In genomic region chr7:48035301-48035966, GRCh38 we compare ENCODE assay signal across 8 cellular contexts. TPM values are rescaled to one million over a fixed set of nuclear protein-coding genes. Genes with fewer than 3 reads are reported as not detected.
DNase-seq lines count a peak whose midpoint lies in the region; ATAC-seq and TF ChIP-seq lines count a peak whose summit lies in the region.

Gene C7orf57, plus strand, starts transcription at chr7:48035543. Its CDS starts 766 bp downstream, at chr7:48036309.

- CTCF ChIA-PET in CD8-positive, alpha-beta memory T cell (lab: Charles Lee): interaction anchor here (1.0 to 6.2 kb wide), 4 partner anchors 47 to 73 kb away, joined by 4 to 35 read pairs (median 4); no protein-coding TSS in a partner anchor

- H3K27ac ChIP-seq in CD8-positive, alpha-beta memory T cell (ENCODE audit: low read depth, low read length): peak within 1 kb of the TSS; percentile 39
- H3K27ac ChIP-seq in OCI-LY1 (ENCODE audit: low read depth, low read length, poor library complexity, severe bottlenecking): no peak within 1 kb of the TSS

- peak within 1 kb of the TSS; percentile 82 to 94 (median 89) for H3K4me3 Mint-ChIP-seq in CD8-positive, alpha-beta memory T cell
- peak within 1 kb of the TSS; percentile 86 for H3K4me3 Mint-ChIP-seq in activated T-helper 17 cell treated with anti-CD3 and anti-CD28 coated beads, Interleukin-2, amount 50 U/mL, for 72 hours
- peak within 1 kb of the TSS; percentile 74 to 91 (median 86) for H3K4me3 Mint-ChIP-seq in naive thymus-derived CD8-positive, alpha-beta T cell

- H3K27me3 ChIP-seq in CD8-positive, alpha-beta memory T cell (ENCODE audit: insufficient read depth, low read length, poor library complexity, severe bottlenecking): peaks cover 8% of the 10 kb centered on the region
- H3K27me3 ChIP-seq in OCI-LY1 (ENCODE audit: insufficient read depth, low read length): no peaks in the 10 kb centered on the region

- H3K36me3 ChIP-seq in CD8-positive, alpha-beta memory T cell (ENCODE audit: insufficient read depth, low read length): no peaks in the 10 kb centered on the region
- no peaks in the 10 kb centered on the region for H3K36me3 ChIP-seq in OCI-LY1 (ENCODE audit: insufficient read depth, low read length)

- H3F3A ChIP-seq in OCI-LY1 (ENCODE audit: insufficient read depth, low read length): no peaks in the 10 kb centered on the region

- peaks cover 0 to 2% (median 0%) of the 10 kb centered on the region in 5 donors for H3K9me3 Mint-ChIP-seq in CD8-positive, alpha-beta memory T cell
- no peaks in the 10 kb centered on the region for H3K9me3 Mint-ChIP-seq in activated T-helper 17 cell treated with anti-CD3 and anti-CD28 coated beads, Interleukin-2, amount 50 U/mL, for 72 hours
- H3K9me3 Mint-ChIP-seq in naive thymus-derived CD8-positive, alpha-beta T cell: no peaks in the 10 kb centered on the region

- POLR2A ChIA-PET in CD8-positive, alpha-beta memory T cell (lab: Charles Lee): no interaction called here
- POLR2A ChIA-PET in naive thymus-derived CD8-positive, alpha-beta T cell (lab: Charles Lee): interaction anchor here (2.3 kb wide), 1 partner anchor 54 kb away, joined by 6 read pairs; the partner anchor contains the start of gene UPP1

- H3K4me3 ChIP-seq in CD8-positive, alpha-beta memory T cell (ENCODE audit: low read length): peak within 1 kb of the TSS; percentile 67
- H3K4me3 ChIP-seq in OCI-LY1 (ENCODE audit: low read depth, low read length, poor library complexity, severe bottlenecking) (peak within 1 kb of the TSS; percentile 62), fibroblast of pulmonary artery (replicated peaks; ENCODE audit: low read depth, low read length) (peak within 1 kb of the TSS; percentile 56)

- TF ChIP-seq CTCF in OCI-LY1 (IDR thresholded peaks at IDR 0.05; ENCODE audit: low read length): peak; percentile 17; the same call in 1 of the 2 replicates
- TF ChIP-seq CTCF in fibroblast of pulmonary artery (IDR thresholded peaks at IDR 0.05; ENCODE audit: low read length, missing control alignments): no peak

- H3K9me2 ChIP-seq in OCI-LY1 (ENCODE audit: low read depth, low read length): no peaks in the 10 kb centered on the region

- peaks cover 12 to 22% of the 10 kb centered on the region in 2 donors for H3K27me3 Mint-ChIP-seq in CD8-positive, alpha-beta memory T cell
- H3K27me3 Mint-ChIP-seq in activated T-helper 17 cell treated with anti-CD3 and anti-CD28 coated beads, Interleukin-2, amount 50 U/mL, for 72 hours: peaks cover 22% of the 10 kb centered on the region
- H3K27me3 Mint-ChIP-seq in naive thymus-derived CD8-positive, alpha-beta T cell: peaks cover 7 to 35% (median 18%) of the 10 kb centered on the region in 5 donors

- no peak within 1 kb of the TSS for H2AFZ ChIP-seq in OCI-LY1 (ENCODE audit: low read length)

- ATAC-seq in GM19467 (IDR thresholded peaks at IDR 0.05; ENCODE audit: unreplicated experiment) (peak; percentile 100), HG03571 (IDR thresholded peaks at IDR 0.05; ENCODE audit: unreplicated experiment) (peak; percentile 98)
- peak; percentile 100 for ATAC-seq in activated T-helper 17 cell treated with anti-CD3 and anti-CD28 coated beads, Interleukin-2, amount 50 U/mL, for 72 hours (replicated peaks)
- peak; percentile 94 to 95 for ATAC-seq in naive thymus-derived CD8-positive, alpha-beta T cell

- H4K20me1 ChIP-seq in OCI-LY1 (ENCODE audit: insufficient read depth, low read length): no peaks in the 10 kb centered on the region

- H3K9ac ChIP-seq in OCI-LY1 (ENCODE audit: low read length): no peak within 1 kb of the TSS

- peak within 1 kb of the TSS; percentile 72 to 97 (median 92) for H3K27ac Mint-ChIP-seq in CD8-positive, alpha-beta memory T cell
- H3K27ac Mint-ChIP-seq in activated T-helper 17 cell treated with anti-CD3 and anti-CD28 coated beads, Interleukin-2, amount 50 U/mL, for 72 hours: peak within 1 kb of the TSS; percentile 71
- peak within 1 kb of the TSS in 7 of 10 donors; percentile 65 to 94 (median 89) for H3K27ac Mint-ChIP-seq in naive thymus-derived CD8-positive, alpha-beta T cell

- peaks cover 10% of the 10 kb centered on the region for H3K4me1 ChIP-seq in CD8-positive, alpha-beta memory T cell (ENCODE audit: insufficient read depth, low read length)
- peaks cover 15% of the 10 kb centered on the region for H3K4me1 ChIP-seq in OCI-LY1 (ENCODE audit: insufficient read depth, low read length, severe bottlenecking)

- peak; percentile 73 to 92 (median 86) for DNase-seq in CD8-positive, alpha-beta memory T cell
- DNase-seq in fibroblast of pulmonary artery (ENCODE audit: low read depth): peak; percentile 81
- peak; percentile 74 to 93 (median 86) for DNase-seq in naive thymus-derived CD8-positive, alpha-beta T cell
- DNase-seq in stimulated activated CD8-positive, alpha-beta memory T cell treated with anti-CD3 and anti-CD28 coated beads, Interleukin-7, amount 100 ng/mL, for 4 hours (ENCODE audit: low read depth in 2 of 2): peak; percentile 56 to 84

- H3K9me3 ChIP-seq in CD8-positive, alpha-beta memory T cell (ENCODE audit: low read length): no peaks in the 10 kb centered on the region
- H3K9me3 ChIP-seq in OCI-LY1 (ENCODE audit: low read length): no peaks in the 10 kb centered on the region

- peak within 1 kb of the TSS; percentile 76 for H3K4me2 ChIP-seq in OCI-LY1 (ENCODE audit: low read length)

- no peaks in the 10 kb centered on the region for H3K79me2 ChIP-seq in OCI-LY1 (ENCODE audit: insufficient read depth, low read length)

- H3K36me3 Mint-ChIP-seq in CD8-positive, alpha-beta memory T cell: no peaks in the 10 kb centered on the region
- no peaks in the 10 kb centered on the region for H3K36me3 Mint-ChIP-seq in activated T-helper 17 cell treated with anti-CD3 and anti-CD28 coated beads, Interleukin-2, amount 50 U/mL, for 72 hours (ENCODE audit: low read depth)
- H3K36me3 Mint-ChIP-seq in naive thymus-derived CD8-positive, alpha-beta T cell: no peaks in the 10 kb centered on the region

- H3K4me1 Mint-ChIP-seq in CD8-positive, alpha-beta memory T cell: peaks cover 10 to 15% (median 14%) of the 10 kb centered on the region in 3 donors
- peaks cover 6% of the 10 kb centered on the region for H3K4me1 Mint-ChIP-seq in activated T-helper 17 cell treated with anti-CD3 and anti-CD28 coated beads, Interleukin-2, amount 50 U/mL, for 72 hours
- H3K4me1 Mint-ChIP-seq in naive thymus-derived CD8-positive, alpha-beta T cell: peaks cover 6 to 13% (median 11%) of the 10 kb centered on the region in 4 donors

RNA-seq across cellular contexts. Expression of gene C7orf57, which starts in this region (rescaled TPM):
- under 1 TPM; 0.66 to 0.92 TPM for total RNA-seq in CD8-positive, alpha-beta memory T cell
- polyA plus RNA-seq in CD8-positive, alpha-beta memory T cell: not detected
- total RNA-seq in activated T-helper 17 cell treated with anti-CD3 and anti-CD28 coated beads, Interleukin-2, amount 50 U/mL, for 72 hours: under 1 TPM; 0.32 to 0.95 TPM
- not detected for total RNA-seq in naive thymus-derived CD8-positive, alpha-beta T cell
- under 1 TPM in 2 of 3 donors, not detected in 1; 0.07 to 0.13 TPM for polyA plus RNA-seq in naive thymus-derived CD8-positive, alpha-beta T cell

Comparison
In these comparisons a context has a peak if more than half of its experiments do, and no peak if none do; other contexts are left out.
1. Peak in DNase-seq, H3K4me3 ChIP-seq and H3K27ac ChIP-seq in CD8-positive, alpha-beta memory T cell; RNA of the gene not detected or under 1 TPM.
2. Peak in ATAC-seq in activated T-helper 17 cell treated with anti-CD3 and anti-CD28 coated beads, Interleukin-2, amount 50 U/mL, for 72 hours; RNA of the gene not detected or under 1 TPM.
3. Peak in DNase-seq and ATAC-seq in naive thymus-derived CD8-positive, alpha-beta T cell; RNA of the gene not detected or under 1 TPM.